In genomic region chr18:26843760-26844159, GRCh38 we compare ENCODE assay signal across 29 cellular contexts. TPM values are rescaled to one million over a fixed set of nuclear protein-coding genes. Genes with fewer than 3 reads are reported as not detected.
"Had no signal": no experiment of that assay in that cellular context is flagged by ENCODE, and none has a peak within 500 bp of the region (broad histone marks: within the 10 kb centered on the region; RNA-seq: fewer than 3 reads in every experiment).

No MANE protein-coding gene starts in this region.

- H3K36me3 ChIP-seq: stomach, suprapubic skin, thoracic aorta, thyroid gland, tibial artery, tibial nerve, transverse colon, upper lobe of left lung, upper lobe of right lung, uterus, vagina had no signal

- H3K4me3 Mint-ChIP-seq: stimulated activated effector memory CD8-positive, alpha-beta T cell treated with anti-CD3 and anti-CD28 coated beads, Interleukin-12 subunit alpha, Interleukin-12 subunit beta, amount 100 ng/mL, for 72 hours; stimulated activated memory B cell treated with anti-CD40 and anti-IgM and Interleukin-4, amounts not matched to agents 10 μg/mL and 1 μg/mL and 100 μg/mL, for 72 hours; stimulated activated naive B cell treated with anti-CD40 and anti-IgM and Interleukin-4, amounts not matched to agents 10 μg/mL and 1 μg/mL and 100 μg/mL, for 72 hours; stimulated activated naive CD8-positive, alpha-beta T cell treated with anti-CD3 and anti-CD28 coated beads, Interleukin-15, amount 100 ng/mL, for 72 hours; stimulated activated naive CD8-positive, alpha-beta T cell treated with anti-CD3 and anti-CD28 coated beads, Interleukin-15, Interleukin-2, amounts not matched to agents 100 ng/mL and 50 ng/mL, for 24 hours; type B pancreatic cell had no signal

- DNase-seq: stimulated activated CD4-positive, alpha-beta T cell treated with anti-CD3 and anti-CD28 coated beads, Interleukin-2, amount 100 ng/mL, for 48 hours; stimulated activated CD4-positive, alpha-beta T cell treated with anti-CD3 and anti-CD28 coated beads, Interleukin-4, amount 100 ng/mL, for 1 hour; stimulated activated CD4-positive, alpha-beta T cell treated with anti-CD3 and anti-CD28 coated beads, Interleukin-4, amount 100 ng/mL, for 24 hours; stimulated activated CD4-positive, alpha-beta T cell treated with anti-CD3 and anti-CD28 coated beads, Interleukin-4, amount 100 ng/mL, for 4 hours; stimulated activated CD8-positive, alpha-beta memory T cell treated with anti-CD3 and anti-CD28 coated beads, Interleukin-4, amount 100 ng/mL, for 48 hours; stimulated activated naive B cell treated with anti-CD40 and anti-IgM and Interleukin-4, amounts not matched to agents 10 μg/mL and 1 μg/mL and 100 μg/mL, for 72 hours; stimulated activated naive CD4-positive, alpha-beta T cell; stimulated activated naive CD4-positive, alpha-beta T cell treated with Interleukin-2 at 50 U/mL for 16 hours; stimulated activated naive CD8-positive, alpha-beta T cell treated with anti-CD3 and anti-CD28 coated beads, Interleukin-15, amount 100 ng/mL, for 72 hours; stimulated activated naive CD8-positive, alpha-beta T cell treated with anti-CD3 and anti-CD28 coated beads, Interleukin-15, Interleukin-2, amounts not matched to agents 100 U/mL and 50 U/mL, for 24 hours; stomach; substantia nigra; testis; thyroid gland; tibial artery; transverse colon; trophoblast cell; upper lobe of left lung; upper lobe of right lung; uterus had no signal

- H3K27ac ChIP-seq: stomach, suprapubic skin, testis, thoracic aorta, thyroid gland, tibial artery, tibial nerve, transverse colon, upper lobe of left lung, upper lobe of right lung, uterus, vagina had no signal

- H3K36me3 Mint-ChIP-seq: stimulated activated effector memory CD8-positive, alpha-beta T cell treated with anti-CD3 and anti-CD28 coated beads, Interleukin-12 subunit alpha, Interleukin-12 subunit beta, amount 100 ng/mL, for 72 hours; stimulated activated memory B cell treated with anti-CD40 and anti-IgM and Interleukin-4, amounts not matched to agents 10 μg/mL and 1 μg/mL and 100 μg/mL, for 72 hours; stimulated activated naive B cell treated with anti-CD40 and anti-IgM and Interleukin-4, amounts not matched to agents 10 μg/mL and 1 μg/mL and 100 μg/mL, for 72 hours; type B pancreatic cell had no signal

- H3K4me1 ChIP-seq: stomach, suprapubic skin, testis, tibial artery, tibial nerve, transverse colon, upper lobe of left lung, upper lobe of right lung, uterus, vagina had no signal

- FAIRE-seq: urothelium cell line had no signal

- H3K4me1 Mint-ChIP-seq: stimulated activated effector memory CD8-positive, alpha-beta T cell treated with anti-CD3 and anti-CD28 coated beads, Interleukin-12 subunit alpha, Interleukin-12 subunit beta, amount 100 ng/mL, for 72 hours; stimulated activated memory B cell treated with anti-CD40 and anti-IgM and Interleukin-4, amounts not matched to agents 10 μg/mL and 1 μg/mL and 100 μg/mL, for 72 hours; stimulated activated naive B cell treated with anti-CD40 and anti-IgM and Interleukin-4, amounts not matched to agents 10 μg/mL and 1 μg/mL and 100 μg/mL, for 72 hours; stimulated activated naive CD8-positive, alpha-beta T cell treated with anti-CD3 and anti-CD28 coated beads, Interleukin-15, amount 100 ng/mL, for 72 hours had no signal

- H3K9me3 Mint-ChIP-seq: stimulated activated memory B cell treated with anti-CD40 and anti-IgM and Interleukin-4, amounts not matched to agents 10 μg/mL and 1 μg/mL and 100 μg/mL, for 72 hours had no signal

- H3K4me3 ChIP-seq: stomach, suprapubic skin, testis, thoracic aorta, thyroid gland, tibial artery, tibial nerve, transverse colon, upper lobe of left lung, upper lobe of right lung, uterus, vagina had no signal

- H3K27ac Mint-ChIP-seq: stimulated activated effector memory CD8-positive, alpha-beta T cell treated with anti-CD3 and anti-CD28 coated beads, Interleukin-12 subunit alpha, Interleukin-12 subunit beta, amount 100 ng/mL, for 72 hours; stimulated activated memory B cell treated with anti-CD40 and anti-IgM and Interleukin-4, amounts not matched to agents 10 μg/mL and 1 μg/mL and 100 μg/mL, for 72 hours; stimulated activated naive B cell treated with anti-CD40 and anti-IgM and Interleukin-4, amounts not matched to agents 10 μg/mL and 1 μg/mL and 100 μg/mL, for 72 hours; stimulated activated naive CD8-positive, alpha-beta T cell treated with anti-CD3 and anti-CD28 coated beads, Interleukin-15, amount 100 ng/mL, for 72 hours; stimulated activated naive CD8-positive, alpha-beta T cell treated with anti-CD3 and anti-CD28 coated beads, Interleukin-15, Interleukin-2, amounts not matched to agents 100 ng/mL and 50 ng/mL, for 24 hours; type B pancreatic cell had no signal

- H3K27me3 ChIP-seq: stomach, suprapubic skin, testis, thyroid gland, tibial artery, tibial nerve, transverse colon, upper lobe of left lung, upper lobe of right lung, uterus, vagina had no signal

- ATAC-seq: stimulated activated effector memory CD8-positive, alpha-beta T cell treated with anti-CD3 and anti-CD28 coated beads, Interleukin-12 subunit alpha, Interleukin-12 subunit beta, amount 100 ng/mL, for 72 hours; stimulated activated memory B cell treated with anti-CD40 and anti-IgM and Interleukin-4, amounts not matched to agents 10 μg/mL and 1 μg/mL and 100 μg/mL, for 72 hours; stimulated activated naive B cell treated with anti-CD40 and anti-IgM and Interleukin-4, amounts not matched to agents 10 μg/mL and 1 μg/mL and 100 μg/mL, for 72 hours; stimulated activated naive CD8-positive, alpha-beta T cell treated with anti-CD3 and anti-CD28 coated beads, Interleukin-15, amount 100 ng/mL, for 72 hours; stimulated activated naive CD8-positive, alpha-beta T cell treated with anti-CD3 and anti-CD28 coated beads, Interleukin-15, Interleukin-2, amounts not matched to agents 100 U/mL and 50 U/mL, for 24 hours; upper lobe of right lung had no signal

- H3K9me3 ChIP-seq: suprapubic skin, testis, thoracic aorta, thyroid gland, transverse colon, uterus, vagina had no signal

- H3K27me3 Mint-ChIP-seq: stimulated activated memory B cell treated with anti-CD40 and anti-IgM and Interleukin-4, amounts not matched to agents 10 μg/mL and 1 μg/mL and 100 μg/mL, for 72 hours; stimulated activated naive B cell treated with anti-CD40 and anti-IgM and Interleukin-4, amounts not matched to agents 10 μg/mL and 1 μg/mL and 100 μg/mL, for 72 hours; stimulated activated naive CD8-positive, alpha-beta T cell treated with anti-CD3 and anti-CD28 coated beads, Interleukin-15, amount 100 ng/mL, for 72 hours; stimulated activated naive CD8-positive, alpha-beta T cell treated with anti-CD3 and anti-CD28 coated beads, Interleukin-15, Interleukin-2, amounts not matched to agents 100 ng/mL and 50 ng/mL, for 24 hours; type B pancreatic cell had no signal

RNA-seq across cellular contexts. Expression of gene AQP4, which starts 21.7 kb away (rescaled TPM):
- total RNA-seq: thoracic aorta had no signal
